ENCODE assay signal across 9 cellular contexts in genomic region chr4:155025762-155026457, GRCh38.
A peak's percentile ranks its signal among the peaks of the same experiment; 100 is the strongest.
DNase-seq lines count a peak whose midpoint lies in the region; ATAC-seq and TF ChIP-seq lines count a peak whose summit lies in the region.
"Had no signal": no experiment of that assay in that cellular context is flagged by ENCODE, and none has a peak within 500 bp of the region (broad histone marks: within the 10 kb centered on the region; RNA-seq: fewer than 3 reads in every experiment).

No MANE protein-coding gene starts in this region.

- no peaks in the 10 kb centered on the region for H3K79me2 ChIP-seq in OCI-LY1 (ENCODE audit: insufficient read depth, low read length)

- no peaks in the 10 kb centered on the region for H3K27me3 ChIP-seq in OCI-LY1 (ENCODE audit: insufficient read depth, low read length)

- H3K9me3 Mint-ChIP-seq in activated T-cell treated with anti-CD3 and anti-CD28 coated beads, Interleukin-2, amount 50 U/mL, for 24 hours, result no peaks in the 10 kb centered on the region
- no peaks in the 10 kb centered on the region for H3K9me3 Mint-ChIP-seq in glutamatergic neuron (ENCODE audit: unreplicated experiment)

- TF ChIP-seq CTCF in OCI-LY1 (IDR thresholded peaks at IDR 0.05; ENCODE audit: low read length) (peak; percentile 65), glutamatergic neuron (IDR thresholded peaks at IDR 0.05; ENCODE audit: partially characterized antibody, unreplicated experiment) (peak; percentile 68)

- no peaks in the 10 kb centered on the region for H4K20me1 ChIP-seq in OCI-LY1 (ENCODE audit: insufficient read depth, low read length)

- no peak overlapping the region for H3K4me2 ChIP-seq in OCI-LY1 (ENCODE audit: low read length)

- H2AFZ ChIP-seq in OCI-LY1 (ENCODE audit: low read length), result no peak overlapping the region

- H3K27me3 Mint-ChIP-seq in activated T-cell treated with anti-CD3 and anti-CD28 coated beads, Interleukin-2, amount 50 U/mL, for 24 hours, result peaks cover 2% of the 10 kb centered on the region
- H3K27me3 Mint-ChIP-seq in glutamatergic neuron (ENCODE audit: unreplicated experiment), result no peaks in the 10 kb centered on the region

- H3K9me2 ChIP-seq in OCI-LY1 (ENCODE audit: low read depth, low read length), result no peaks in the 10 kb centered on the region

- no peaks in the 10 kb centered on the region for H3K9me3 ChIP-seq in OCI-LY1 (ENCODE audit: low read length)

- H3K36me3 Mint-ChIP-seq in activated T-cell treated with anti-CD3 and anti-CD28 coated beads, Interleukin-2, amount 50 U/mL, for 24 hours (ENCODE audit: low read depth), result no peaks in the 10 kb centered on the region
- H3K36me3 Mint-ChIP-seq in glutamatergic neuron (ENCODE audit: unreplicated experiment), result no peaks in the 10 kb centered on the region
- H3K36me3 Mint-ChIP-seq: activated naive CD8-positive, alpha-beta T cell had no signal

- no peaks in the 10 kb centered on the region for H3K4me1 Mint-ChIP-seq in activated T-cell treated with anti-CD3 and anti-CD28 coated beads, Interleukin-2, amount 50 U/mL, for 24 hours (ENCODE audit: low read depth)
- no peaks in the 10 kb centered on the region for H3K4me1 Mint-ChIP-seq in glutamatergic neuron (ENCODE audit: low read depth, unreplicated experiment)

- DNase-seq in activated T-cell treated with anti-CD3 and anti-CD28 coated beads, Interleukin-2, amount 50 U/mL, for 48 hours, result peak; percentile 39 to 41
- DNase-seq in activated T-cell treated with anti-CD3 and anti-CD28 coated beads, Interleukin-2, amount 50 U/mL, for 24 hours, result no peak
- peak; percentile 63 for DNase-seq in glutamatergic neuron
- DNase-seq in stimulated activated CD8-positive, alpha-beta memory T cell treated with anti-CD3 and anti-CD28 coated beads, Interleukin-4, amount 100 ng/mL, for 48 hours, result peak; percentile 45
- DNase-seq in activated effector memory CD4-positive, alpha-beta T cell treated with anti-CD3 and anti-CD28 coated beads, Interleukin-2, amount 50 U/mL, for 16 hours, result no peak
- DNase-seq in NCI-H128 (lab: John Stamatoyannopoulos, UW; ENCODE audit: unreplicated experiment), result no peak

- ATAC-seq in HG02678 (IDR thresholded peaks at IDR 0.05; ENCODE audit: unreplicated experiment), result peak; percentile 82

- no peak overlapping the region for H3K27ac ChIP-seq in OCI-LY1 (ENCODE audit: low read depth, low read length, poor library complexity, severe bottlenecking)

- H3K36me3 ChIP-seq in OCI-LY1 (ENCODE audit: insufficient read depth, low read length), result no peaks in the 10 kb centered on the region

- no peak overlapping the region for H3K9ac ChIP-seq in OCI-LY1 (ENCODE audit: low read length)

- no peaks in the 10 kb centered on the region for H3K4me1 ChIP-seq in OCI-LY1 (ENCODE audit: insufficient read depth, low read length, severe bottlenecking)

- no peak overlapping the region for H3K4me3 Mint-ChIP-seq in activated T-cell treated with anti-CD3 and anti-CD28 coated beads, Interleukin-2, amount 50 U/mL, for 24 hours
- H3K4me3 Mint-ChIP-seq in glutamatergic neuron (ENCODE audit: unreplicated experiment), result no peak overlapping the region
- H3K4me3 Mint-ChIP-seq: activated naive CD8-positive, alpha-beta T cell had no signal

- H3K4me3 ChIP-seq in OCI-LY1 (ENCODE audit: low read depth, low read length, poor library complexity, severe bottlenecking), result no peak overlapping the region

- no peaks in the 10 kb centered on the region for H3F3A ChIP-seq in OCI-LY1 (ENCODE audit: insufficient read depth, low read length)

- H3K27ac Mint-ChIP-seq in activated T-cell treated with anti-CD3 and anti-CD28 coated beads, Interleukin-2, amount 50 U/mL, for 24 hours, result no peak overlapping the region
- H3K27ac Mint-ChIP-seq in glutamatergic neuron (ENCODE audit: unreplicated experiment), result no peak overlapping the region
- H3K27ac Mint-ChIP-seq: activated naive CD8-positive, alpha-beta T cell had no signal

Comparison
In these comparisons a context has a peak if more than half of its experiments do, and no peak if none do; other contexts are left out.
1. DNase-seq: peak in activated T-cell treated with anti-CD3 and anti-CD28 coated beads, Interleukin-2, amount 50 U/mL, for 48 hours (2 of 2), glutamatergic neuron (single experiment) and stimulated activated CD8-positive, alpha-beta memory T cell treated with anti-CD3 and anti-CD28 coated beads, Interleukin-4, amount 100 ng/mL, for 48 hours (single experiment); none in activated T-cell treated with anti-CD3 and anti-CD28 coated beads, Interleukin-2, amount 50 U/mL, for 24 hours (single experiment), activated effector memory CD4-positive, alpha-beta T cell treated with anti-CD3 and anti-CD28 coated beads, Interleukin-2, amount 50 U/mL, for 16 hours (single experiment) and NCI-H128 (single experiment).